1 cellular context compared by ENCODE assay signal in genomic region chr12:92340003-92340402, GRCh38.
A peak's percentile ranks its signal among the peaks of the same experiment; 100 is the strongest.
TF ChIP-seq lines count a peak whose summit lies in the region.

No MANE protein-coding gene starts in this region.

TF ChIP-seq in K562, 482 proteins besides CTCF, POLR2A, EP300 and RAD21 (continued from another document):
- TF ChIP-seq RCOR1 (IDR thresholded peaks at IDR 0.05; ENCODE audit: borderline replicate concordance in 1 of 2, low read depth in 2 of 2, low read length in 2 of 2) (peak in 1 of 2 experiments; percentile 72; a peak in 1 of 4 replicates), DPF2 (IDR thresholded peaks at IDR 0.05) (peak; percentile 50; the same call in 1 of the 2 replicates), SMARCA4 (IDR thresholded peaks at IDR 0.05) (peak; percentile 45; the same call in 1 of the 2 replicates), ILF3 (IDR thresholded peaks at IDR 0.05; ENCODE audit: borderline replicate concordance) (no peak), ARID3A (IDR thresholded peaks at IDR 0.05; ENCODE audit: borderline replicate concordance, low read depth, low read length) (0 out of 2 replicates have a peak, but pooled peaks have one; percentile 54), MAFF (IDR thresholded peaks at IDR 0.05; ENCODE audit: low read length) (no peak), HMGXB4 (CRISPR knock-in tag; IDR thresholded peaks at IDR 0.05) (no peak)
